Comparison of ENCODE assay signal across 1 cellular context in the genomic region with DNA sequence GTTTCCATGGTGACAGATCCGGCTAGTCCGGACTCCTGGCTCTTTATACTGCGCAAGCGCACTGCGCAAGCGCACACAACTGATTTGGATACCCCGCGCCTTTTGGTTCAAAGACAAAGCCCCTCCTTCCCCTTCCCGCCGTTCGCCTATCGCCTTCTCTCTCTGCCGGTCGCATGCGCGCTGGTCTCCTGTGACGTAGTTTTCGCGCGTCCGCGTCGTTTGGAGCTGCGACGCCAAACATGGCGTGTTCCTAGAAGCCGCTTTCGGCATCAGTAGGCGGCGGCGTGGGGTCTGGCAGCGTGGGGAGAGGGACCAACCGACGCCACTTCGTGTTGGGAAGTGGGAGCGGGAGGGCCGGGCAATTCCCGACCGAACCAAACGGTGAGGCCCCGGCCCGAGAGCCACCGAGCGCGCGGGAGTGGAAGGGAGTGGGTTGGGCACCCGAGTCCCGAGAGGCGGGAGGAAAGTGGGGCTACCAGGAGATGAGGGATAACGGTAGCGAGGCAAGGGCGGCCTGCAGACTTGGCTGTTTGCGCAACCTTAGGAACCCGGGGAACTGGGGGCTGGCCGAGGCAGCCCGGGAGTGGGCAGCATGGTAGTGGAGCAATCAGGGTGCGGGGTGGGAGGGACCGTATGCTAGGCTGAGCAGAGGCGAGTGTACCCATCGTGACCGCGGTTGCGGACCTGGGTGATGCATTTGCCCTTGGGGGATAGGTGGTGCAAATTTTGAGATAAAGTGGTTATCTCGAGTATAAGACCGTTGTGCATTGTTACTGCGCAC.
TF ChIP-seq lines count a peak whose summit lies in the region.

A gene (plus strand): TSS at position 215 of the 781 bp plus-strand sequence. CDS start 24,517 bp downstream, outside the sequence.

TF ChIP-seq in K562, 482 proteins besides CTCF, POLR2A, EP300 and RAD21 (continued from another document and continues in another):
- no peak for TF ChIP-seq ADNP (tag; IDR thresholded peaks at IDR 0.05)
- no peak for TF ChIP-seq BRF1 (IDR thresholded peaks at IDR 0.05; ENCODE audit: borderline replicate concordance, extremely low read depth, insufficient read length)
- peak; percentile 90 for TF ChIP-seq TAF7 (tag; IDR thresholded peaks at IDR 0.05)
- TF ChIP-seq HOXB6 (CRISPR knock-in tag; IDR thresholded peaks at IDR 0.05; ENCODE audit: borderline replicate concordance): no peak
- no peak for TF ChIP-seq RBM34 (IDR thresholded peaks at IDR 0.05; ENCODE audit: borderline replicate concordance, insufficient read depth, low read length)
- no peak for TF ChIP-seq RHOXF2B (CRISPR knock-in tag; conservative IDR thresholded peaks at IDR 0.05)
- TF ChIP-seq SUPT5H (IDR thresholded peaks at IDR 0.05): peak; percentile 93
- no peak for TF ChIP-seq TAF15 (IDR thresholded peaks at IDR 0.05; ENCODE audit: low read depth, low read length)
- TF ChIP-seq, protein P1, sequence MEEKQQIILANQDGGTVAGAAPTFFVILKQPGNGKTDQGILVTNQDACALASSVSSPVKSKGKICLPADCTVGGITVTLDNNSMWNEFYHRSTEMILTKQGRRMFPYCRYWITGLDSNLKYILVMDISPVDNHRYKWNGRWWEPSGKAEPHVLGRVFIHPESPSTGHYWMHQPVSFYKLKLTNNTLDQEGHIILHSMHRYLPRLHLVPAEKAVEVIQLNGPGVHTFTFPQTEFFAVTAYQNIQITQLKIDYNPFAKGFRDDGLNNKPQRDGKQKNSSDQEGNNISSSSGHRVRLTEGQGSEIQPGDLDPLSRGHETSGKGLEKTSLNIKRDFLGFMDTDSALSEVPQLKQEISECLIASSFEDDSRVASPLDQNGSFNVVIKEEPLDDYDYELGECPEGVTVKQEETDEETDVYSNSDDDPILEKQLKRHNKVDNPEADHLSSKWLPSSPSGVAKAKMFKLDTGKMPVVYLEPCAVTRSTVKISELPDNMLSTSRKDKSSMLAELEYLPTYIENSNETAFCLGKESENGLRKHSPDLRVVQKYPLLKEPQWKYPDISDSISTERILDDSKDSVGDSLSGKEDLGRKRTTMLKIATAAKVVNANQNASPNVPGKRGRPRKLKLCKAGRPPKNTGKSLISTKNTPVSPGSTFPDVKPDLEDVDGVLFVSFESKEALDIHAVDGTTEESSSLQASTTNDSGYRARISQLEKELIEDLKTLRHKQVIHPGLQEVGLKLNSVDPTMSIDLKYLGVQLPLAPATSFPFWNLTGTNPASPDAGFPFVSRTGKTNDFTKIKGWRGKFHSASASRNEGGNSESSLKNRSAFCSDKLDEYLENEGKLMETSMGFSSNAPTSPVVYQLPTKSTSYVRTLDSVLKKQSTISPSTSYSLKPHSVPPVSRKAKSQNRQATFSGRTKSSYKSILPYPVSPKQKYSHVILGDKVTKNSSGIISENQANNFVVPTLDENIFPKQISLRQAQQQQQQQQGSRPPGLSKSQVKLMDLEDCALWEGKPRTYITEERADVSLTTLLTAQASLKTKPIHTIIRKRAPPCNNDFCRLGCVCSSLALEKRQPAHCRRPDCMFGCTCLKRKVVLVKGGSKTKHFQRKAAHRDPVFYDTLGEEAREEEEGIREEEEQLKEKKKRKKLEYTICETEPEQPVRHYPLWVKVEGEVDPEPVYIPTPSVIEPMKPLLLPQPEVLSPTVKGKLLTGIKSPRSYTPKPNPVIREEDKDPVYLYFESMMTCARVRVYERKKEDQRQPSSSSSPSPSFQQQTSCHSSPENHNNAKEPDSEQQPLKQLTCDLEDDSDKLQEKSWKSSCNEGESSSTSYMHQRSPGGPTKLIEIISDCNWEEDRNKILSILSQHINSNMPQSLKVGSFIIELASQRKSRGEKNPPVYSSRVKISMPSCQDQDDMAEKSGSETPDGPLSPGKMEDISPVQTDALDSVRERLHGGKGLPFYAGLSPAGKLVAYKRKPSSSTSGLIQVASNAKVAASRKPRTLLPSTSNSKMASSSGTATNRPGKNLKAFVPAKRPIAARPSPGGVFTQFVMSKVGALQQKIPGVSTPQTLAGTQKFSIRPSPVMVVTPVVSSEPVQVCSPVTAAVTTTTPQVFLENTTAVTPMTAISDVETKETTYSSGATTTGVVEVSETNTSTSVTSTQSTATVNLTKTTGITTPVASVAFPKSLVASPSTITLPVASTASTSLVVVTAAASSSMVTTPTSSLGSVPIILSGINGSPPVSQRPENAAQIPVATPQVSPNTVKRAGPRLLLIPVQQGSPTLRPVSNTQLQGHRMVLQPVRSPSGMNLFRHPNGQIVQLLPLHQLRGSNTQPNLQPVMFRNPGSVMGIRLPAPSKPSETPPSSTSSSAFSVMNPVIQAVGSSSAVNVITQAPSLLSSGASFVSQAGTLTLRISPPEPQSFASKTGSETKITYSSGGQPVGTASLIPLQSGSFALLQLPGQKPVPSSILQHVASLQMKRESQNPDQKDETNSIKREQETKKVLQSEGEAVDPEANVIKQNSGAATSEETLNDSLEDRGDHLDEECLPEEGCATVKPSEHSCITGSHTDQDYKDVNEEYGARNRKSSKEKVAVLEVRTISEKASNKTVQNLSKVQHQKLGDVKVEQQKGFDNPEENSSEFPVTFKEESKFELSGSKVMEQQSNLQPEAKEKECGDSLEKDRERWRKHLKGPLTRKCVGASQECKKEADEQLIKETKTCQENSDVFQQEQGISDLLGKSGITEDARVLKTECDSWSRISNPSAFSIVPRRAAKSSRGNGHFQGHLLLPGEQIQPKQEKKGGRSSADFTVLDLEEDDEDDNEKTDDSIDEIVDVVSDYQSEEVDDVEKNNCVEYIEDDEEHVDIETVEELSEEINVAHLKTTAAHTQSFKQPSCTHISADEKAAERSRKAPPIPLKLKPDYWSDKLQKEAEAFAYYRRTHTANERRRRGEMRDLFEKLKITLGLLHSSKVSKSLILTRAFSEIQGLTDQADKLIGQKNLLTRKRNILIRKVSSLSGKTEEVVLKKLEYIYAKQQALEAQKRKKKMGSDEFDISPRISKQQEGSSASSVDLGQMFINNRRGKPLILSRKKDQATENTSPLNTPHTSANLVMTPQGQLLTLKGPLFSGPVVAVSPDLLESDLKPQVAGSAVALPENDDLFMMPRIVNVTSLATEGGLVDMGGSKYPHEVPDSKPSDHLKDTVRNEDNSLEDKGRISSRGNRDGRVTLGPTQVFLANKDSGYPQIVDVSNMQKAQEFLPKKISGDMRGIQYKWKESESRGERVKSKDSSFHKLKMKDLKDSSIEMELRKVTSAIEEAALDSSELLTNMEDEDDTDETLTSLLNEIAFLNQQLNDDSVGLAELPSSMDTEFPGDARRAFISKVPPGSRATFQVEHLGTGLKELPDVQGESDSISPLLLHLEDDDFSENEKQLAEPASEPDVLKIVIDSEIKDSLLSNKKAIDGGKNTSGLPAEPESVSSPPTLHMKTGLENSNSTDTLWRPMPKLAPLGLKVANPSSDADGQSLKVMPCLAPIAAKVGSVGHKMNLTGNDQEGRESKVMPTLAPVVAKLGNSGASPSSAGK (IDR thresholded peaks at IDR 0.05): no peak
- TF ChIP-seq, protein P2, sequence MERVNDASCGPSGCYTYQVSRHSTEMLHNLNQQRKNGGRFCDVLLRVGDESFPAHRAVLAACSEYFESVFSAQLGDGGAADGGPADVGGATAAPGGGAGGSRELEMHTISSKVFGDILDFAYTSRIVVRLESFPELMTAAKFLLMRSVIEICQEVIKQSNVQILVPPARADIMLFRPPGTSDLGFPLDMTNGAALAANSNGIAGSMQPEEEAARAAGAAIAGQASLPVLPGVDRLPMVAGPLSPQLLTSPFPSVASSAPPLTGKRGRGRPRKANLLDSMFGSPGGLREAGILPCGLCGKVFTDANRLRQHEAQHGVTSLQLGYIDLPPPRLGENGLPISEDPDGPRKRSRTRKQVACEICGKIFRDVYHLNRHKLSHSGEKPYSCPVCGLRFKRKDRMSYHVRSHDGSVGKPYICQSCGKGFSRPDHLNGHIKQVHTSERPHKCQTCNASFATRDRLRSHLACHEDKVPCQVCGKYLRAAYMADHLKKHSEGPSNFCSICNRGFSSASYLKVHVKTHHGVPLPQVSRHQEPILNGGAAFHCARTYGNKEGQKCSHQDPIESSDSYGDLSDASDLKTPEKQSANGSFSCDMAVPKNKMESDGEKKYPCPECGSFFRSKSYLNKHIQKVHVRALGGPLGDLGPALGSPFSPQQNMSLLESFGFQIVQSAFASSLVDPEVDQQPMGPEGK (CRISPR knock-in tag; IDR thresholded peaks at IDR 0.05; ENCODE audit: borderline replicate concordance): no peak
- TF ChIP-seq ZNF699 (CRISPR knock-in tag; IDR thresholded peaks at IDR 0.05; ENCODE audit: insufficient replicate concordance): no peak
- TF ChIP-seq TBP (optimal IDR thresholded peaks at IDR 0.05; ENCODE audit: low read depth, low read length): peak; percentile 94
- TF ChIP-seq PTTG1 (tag; IDR thresholded peaks at IDR 0.05; ENCODE audit: low read depth): no peak
- TF ChIP-seq RBFOX2 (IDR thresholded peaks at IDR 0.05; ENCODE audit: low read depth, low read length): peak; percentile 98
- peak; percentile 100 for TF ChIP-seq SIN3B (IDR thresholded peaks at IDR 0.05; ENCODE audit: low read depth)
- TF ChIP-seq ZNF764 (CRISPR knock-in tag; IDR thresholded peaks at IDR 0.05; ENCODE audit: low read depth): no peak
- TF ChIP-seq, protein P3, sequence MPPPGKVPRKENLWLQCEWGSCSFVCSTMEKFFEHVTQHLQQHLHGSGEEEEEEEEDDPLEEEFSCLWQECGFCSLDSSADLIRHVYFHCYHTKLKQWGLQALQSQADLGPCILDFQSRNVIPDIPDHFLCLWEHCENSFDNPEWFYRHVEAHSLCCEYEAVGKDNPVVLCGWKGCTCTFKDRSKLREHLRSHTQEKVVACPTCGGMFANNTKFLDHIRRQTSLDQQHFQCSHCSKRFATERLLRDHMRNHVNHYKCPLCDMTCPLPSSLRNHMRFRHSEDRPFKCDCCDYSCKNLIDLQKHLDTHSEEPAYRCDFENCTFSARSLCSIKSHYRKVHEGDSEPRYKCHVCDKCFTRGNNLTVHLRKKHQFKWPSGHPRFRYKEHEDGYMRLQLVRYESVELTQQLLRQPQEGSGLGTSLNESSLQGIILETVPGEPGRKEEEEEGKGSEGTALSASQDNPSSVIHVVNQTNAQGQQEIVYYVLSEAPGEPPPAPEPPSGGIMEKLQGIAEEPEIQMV (tag; conservative IDR thresholded peaks at IDR 0.05; ENCODE audit: low read depth): no peak
- TF ChIP-seq ZNF431 (CRISPR knock-in tag; IDR thresholded peaks at IDR 0.05): no peak
- TF ChIP-seq, protein P4, sequence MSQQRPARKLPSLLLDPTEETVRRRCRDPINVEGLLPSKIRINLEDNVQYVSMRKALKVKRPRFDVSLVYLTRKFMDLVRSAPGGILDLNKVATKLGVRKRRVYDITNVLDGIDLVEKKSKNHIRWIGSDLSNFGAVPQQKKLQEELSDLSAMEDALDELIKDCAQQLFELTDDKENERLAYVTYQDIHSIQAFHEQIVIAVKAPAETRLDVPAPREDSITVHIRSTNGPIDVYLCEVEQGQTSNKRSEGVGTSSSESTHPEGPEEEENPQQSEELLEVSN (IDR thresholded peaks at IDR 0.05; ENCODE audit: borderline replicate concordance in 1 of 2, extremely low read depth in 1 of 2, insufficient read depth in 1 of 2, insufficient read length in 1 of 2, low read depth in 1 of 2, low read length in 1 of 2, poor library complexity in 1 of 2, severe bottlenecking in 1 of 2): no peak
- no peak for TF ChIP-seq SMARCB1 (IDR thresholded peaks at IDR 0.05; ENCODE audit: insufficient read length, low read depth)
- peak; percentile 99 for TF ChIP-seq POLR2G (IDR thresholded peaks at IDR 0.05; ENCODE audit: low read depth, low read length)
- TF ChIP-seq, protein P5, sequence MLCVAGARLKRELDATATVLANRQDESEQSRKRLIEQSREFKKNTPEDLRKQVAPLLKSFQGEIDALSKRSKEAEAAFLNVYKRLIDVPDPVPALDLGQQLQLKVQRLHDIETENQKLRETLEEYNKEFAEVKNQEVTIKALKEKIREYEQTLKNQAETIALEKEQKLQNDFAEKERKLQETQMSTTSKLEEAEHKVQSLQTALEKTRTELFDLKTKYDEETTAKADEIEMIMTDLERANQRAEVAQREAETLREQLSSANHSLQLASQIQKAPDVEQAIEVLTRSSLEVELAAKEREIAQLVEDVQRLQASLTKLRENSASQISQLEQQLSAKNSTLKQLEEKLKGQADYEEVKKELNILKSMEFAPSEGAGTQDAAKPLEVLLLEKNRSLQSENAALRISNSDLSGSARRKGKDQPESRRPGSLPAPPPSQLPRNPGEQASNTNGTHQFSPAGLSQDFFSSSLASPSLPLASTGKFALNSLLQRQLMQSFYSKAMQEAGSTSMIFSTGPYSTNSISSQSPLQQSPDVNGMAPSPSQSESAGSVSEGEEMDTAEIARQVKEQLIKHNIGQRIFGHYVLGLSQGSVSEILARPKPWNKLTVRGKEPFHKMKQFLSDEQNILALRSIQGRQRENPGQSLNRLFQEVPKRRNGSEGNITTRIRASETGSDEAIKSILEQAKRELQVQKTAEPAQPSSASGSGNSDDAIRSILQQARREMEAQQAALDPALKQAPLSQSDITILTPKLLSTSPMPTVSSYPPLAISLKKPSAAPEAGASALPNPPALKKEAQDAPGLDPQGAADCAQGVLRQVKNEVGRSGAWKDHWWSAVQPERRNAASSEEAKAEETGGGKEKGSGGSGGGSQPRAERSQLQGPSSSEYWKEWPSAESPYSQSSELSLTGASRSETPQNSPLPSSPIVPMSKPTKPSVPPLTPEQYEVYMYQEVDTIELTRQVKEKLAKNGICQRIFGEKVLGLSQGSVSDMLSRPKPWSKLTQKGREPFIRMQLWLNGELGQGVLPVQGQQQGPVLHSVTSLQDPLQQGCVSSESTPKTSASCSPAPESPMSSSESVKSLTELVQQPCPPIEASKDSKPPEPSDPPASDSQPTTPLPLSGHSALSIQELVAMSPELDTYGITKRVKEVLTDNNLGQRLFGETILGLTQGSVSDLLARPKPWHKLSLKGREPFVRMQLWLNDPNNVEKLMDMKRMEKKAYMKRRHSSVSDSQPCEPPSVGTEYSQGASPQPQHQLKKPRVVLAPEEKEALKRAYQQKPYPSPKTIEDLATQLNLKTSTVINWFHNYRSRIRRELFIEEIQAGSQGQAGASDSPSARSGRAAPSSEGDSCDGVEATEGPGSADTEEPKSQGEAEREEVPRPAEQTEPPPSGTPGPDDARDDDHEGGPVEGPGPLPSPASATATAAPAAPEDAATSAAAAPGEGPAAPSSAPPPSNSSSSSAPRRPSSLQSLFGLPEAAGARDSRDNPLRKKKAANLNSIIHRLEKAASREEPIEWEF (CRISPR knock-in tag; IDR thresholded peaks at IDR 0.05): no peak
- TF ChIP-seq SRSF9 (IDR thresholded peaks at IDR 0.05; ENCODE audit: borderline replicate concordance, low read depth, low read length): no peak
- TF ChIP-seq ZFPM2 (CRISPR knock-in tag; IDR thresholded peaks at IDR 0.05): no peak
- peak; percentile 91 for TF ChIP-seq SP1 (CRISPR knock-in tag; IDR thresholded peaks at IDR 0.05)
- TF ChIP-seq, protein P6, sequence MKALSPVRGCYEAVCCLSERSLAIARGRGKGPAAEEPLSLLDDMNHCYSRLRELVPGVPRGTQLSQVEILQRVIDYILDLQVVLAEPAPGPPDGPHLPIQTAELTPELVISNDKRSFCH (CRISPR knock-in tag; IDR thresholded peaks at IDR 0.05): no peak
- TF ChIP-seq, protein P6 (tag; IDR thresholded peaks at IDR 0.05): no peak; the same call in 1 of the 2 replicates
- no peak for TF ChIP-seq ASH1L (IDR thresholded peaks at IDR 0.05; ENCODE audit: borderline replicate concordance, low read depth, partially characterized antibody)
- no peak for TF ChIP-seq ZNF133 (CRISPR knock-in tag; IDR thresholded peaks at IDR 0.05)
- peak; percentile 89; the same call in 1 of the 2 replicates for TF ChIP-seq HDAC2 (IDR thresholded peaks at IDR 0.05)
- TF ChIP-seq ATF7 (IDR thresholded peaks at IDR 0.05): peak; percentile 87
- TF ChIP-seq STAT5B (CRISPR knock-in tag; IDR thresholded peaks at IDR 0.05): no peak
- TF ChIP-seq CEBPG (CRISPR knock-in tag; IDR thresholded peaks at IDR 0.05): peak; percentile 87
- TF ChIP-seq CEBPG (tag; conservative IDR thresholded peaks at IDR 0.05 in 1 of 2, IDR thresholded peaks at IDR 0.05 in 1 of 2): peak in 1 of 2 experiments; percentile 64; a peak in 2 of 4 replicates
- no peak for TF ChIP-seq PCBP2 (IDR thresholded peaks at IDR 0.05; ENCODE audit: low read depth, low read length, poor library complexity, severe bottlenecking)
